In genomic region chr13:48233097-48233885, GRCh38 we compare ENCODE assay signal across 8 cellular contexts. TPM values are rescaled to one million over a fixed set of nuclear protein-coding genes. Genes with fewer than 3 reads are reported as not detected.
DNase-seq lines count a peak whose midpoint lies in the region; ATAC-seq and TF ChIP-seq lines count a peak whose summit lies in the region.

Gene ITM2B, plus strand, starts transcription at chr13:48233206. Its CDS starts 155 bp downstream, at chr13:48233361.

- peak within 1 kb of the TSS; percentile 97 to 99 (median 98) for H3K9ac ChIP-seq in subcutaneous abdominal adipose tissue (ENCODE audit: low read length in 5 of 5)

- CTCF ChIA-PET in CD8-positive, alpha-beta memory T cell (lab: Charles Lee), result interaction anchor here (0.7 to 2.7 kb wide), 22 partner anchors 8 to 536 kb away, joined by 3 to 46 read pairs (median 5); partner anchors contain the start of genes MED4 and NUDT15

- H3K36me3 Mint-ChIP-seq in CD8-positive, alpha-beta memory T cell, result peaks cover 4 to 46% (median 8%) of the 10 kb centered on the region in 3 donors
- H3K36me3 Mint-ChIP-seq in nephron progenitor cell (ENCODE audit: low read depth), result no peaks in the 10 kb centered on the region

- peak; percentile 61 to 79 (median 72) for DNase-seq in CD8-positive, alpha-beta memory T cell
- peak; percentile 13 for DNase-seq in HPDE6-E6E7 (ENCODE audit: extremely low spot score)
- DNase-seq in RPMI7951 (ENCODE audit: low read depth), result peak; percentile 65
- peak; percentile 61 for DNase-seq in activated effector memory CD4-positive, alpha-beta T cell treated with Interleukin-2 at 50 U/mL for 16 hours
- DNase-seq in fibroblast of the aortic adventitia (ENCODE audit: low read depth), result peak; percentile 66
- peak; percentile 77 for DNase-seq in nephron progenitor cell

- TF ChIP-seq CTCF in fibroblast of the aortic adventitia (IDR thresholded peaks at IDR 0.05; ENCODE audit: insufficient read depth, low read length) (no peak), nephron progenitor cell (IDR thresholded peaks at IDR 0.05) (no peak)

- H3K4me3 ChIP-seq in CD8-positive, alpha-beta memory T cell (ENCODE audit: low read length), result peak within 1 kb of the TSS; percentile 99
- H3K4me3 ChIP-seq in fibroblast of the aortic adventitia (ENCODE audit: low read depth, low read length) (peak within 1 kb of the TSS; percentile 98), subcutaneous abdominal adipose tissue (ENCODE audit: low read depth in 1 of 5, low read length in 5 of 5) (peak within 1 kb of the TSS; percentile 95 to 100 (median 99))

- H3K9me3 ChIP-seq in CD8-positive, alpha-beta memory T cell (ENCODE audit: low read length), result no peaks in the 10 kb centered on the region
- no peaks in the 10 kb centered on the region for H3K9me3 ChIP-seq in subcutaneous abdominal adipose tissue (ENCODE audit: control insufficient read depth in 5 of 5, low read length in 5 of 5)

- H3K4me1 Mint-ChIP-seq in CD8-positive, alpha-beta memory T cell, result peaks cover 47 to 62% (median 58%) of the 10 kb centered on the region in 3 donors
- H3K4me1 Mint-ChIP-seq in nephron progenitor cell, result peaks cover 60% of the 10 kb centered on the region

- peak; percentile 66 for ATAC-seq in GM19397 (IDR thresholded peaks at IDR 0.05; ENCODE audit: unreplicated experiment)

- H3K36me3 ChIP-seq in CD8-positive, alpha-beta memory T cell (ENCODE audit: insufficient read depth, low read length), result no peaks in the 10 kb centered on the region
- no peaks in the 10 kb centered on the region for H3K36me3 ChIP-seq in subcutaneous abdominal adipose tissue (ENCODE audit: control insufficient read depth in 5 of 5, insufficient read depth in 5 of 5, low read length in 5 of 5)

- peak within 1 kb of the TSS; percentile 95 to 100 (median 98) for H3K4me3 Mint-ChIP-seq in CD8-positive, alpha-beta memory T cell
- H3K4me3 Mint-ChIP-seq in nephron progenitor cell, result peak within 1 kb of the TSS; percentile 96

- H3K9me3 Mint-ChIP-seq in CD8-positive, alpha-beta memory T cell, result no peaks in the 10 kb centered on the region
- H3K9me3 Mint-ChIP-seq in nephron progenitor cell, result no peaks in the 10 kb centered on the region

- H3K4me1 ChIP-seq in CD8-positive, alpha-beta memory T cell (ENCODE audit: insufficient read depth, low read length), result peaks cover 44% of the 10 kb centered on the region
- peaks cover 6 to 53% (median 46%) of the 10 kb centered on the region in 5 donors for H3K4me1 ChIP-seq in subcutaneous abdominal adipose tissue (ENCODE audit: control insufficient read depth in 5 of 5, insufficient read depth in 5 of 5, low read length in 5 of 5)

- POLR2A ChIA-PET in CD8-positive, alpha-beta memory T cell (lab: Charles Lee), result interaction anchor here (1.0 to 3.6 kb wide), 12 partner anchors 9 to 262 kb away, joined by 3 to 44 read pairs (median 6); partner anchors contain the start of genes MED4 and NUDT15

- H3K27ac ChIP-seq in CD8-positive, alpha-beta memory T cell (ENCODE audit: low read depth, low read length), result peak within 1 kb of the TSS; percentile 92
- H3K27ac ChIP-seq in subcutaneous abdominal adipose tissue (ENCODE audit: low read depth, low read length), result peak within 1 kb of the TSS; percentile 99

- H3K27me3 ChIP-seq in CD8-positive, alpha-beta memory T cell (ENCODE audit: insufficient read depth, low read length, poor library complexity, severe bottlenecking), result no peaks in the 10 kb centered on the region
- H3K27me3 ChIP-seq in subcutaneous abdominal adipose tissue (ENCODE audit: control insufficient read depth in 5 of 5, insufficient read depth in 4 of 5, low read length in 5 of 5), result no peaks in the 10 kb centered on the region

- H3K27ac Mint-ChIP-seq in CD8-positive, alpha-beta memory T cell, result peak within 1 kb of the TSS; percentile 92 to 99 (median 99)
- H3K27ac Mint-ChIP-seq in nephron progenitor cell, result peak within 1 kb of the TSS; percentile 94

- peaks cover 0 to 2% of the 10 kb centered on the region in 2 donors for H3K27me3 Mint-ChIP-seq in CD8-positive, alpha-beta memory T cell
- peaks cover 4% of the 10 kb centered on the region for H3K27me3 Mint-ChIP-seq in nephron progenitor cell (ENCODE audit: low read depth, poor library complexity)

RNA-seq across cellular contexts. Expression of gene ITM2B, which starts in this region (rescaled TPM):
- total RNA-seq in CD8-positive, alpha-beta memory T cell, result 100 to 1,000 TPM; 122 to 127 TPM
- 1,289 TPM for polyA plus RNA-seq in CD8-positive, alpha-beta memory T cell
- 164 and 232 TPM in 2 replicates for total RNA-seq in RPMI7951 (2014; rRNA removed; shearing (Covaris generic))
- 414 and 429 TPM in 2 replicates for total RNA-seq in fibroblast of the aortic adventitia (ENCODE audit: low replicate concordance)

Comparison
In these comparisons a context has a peak if more than half of its experiments do, and no peak if none do; other contexts are left out.
1. Peak in every context shown above with its lines: DNase-seq, ATAC-seq, H3K4me3 ChIP-seq and H3K27ac ChIP-seq.
2. DNase-seq: peak in every context shown above with its lines; median percentile 77 in nephron progenitor cell; 72 in CD8-positive, alpha-beta memory T cell; 66 in fibroblast of the aortic adventitia; 65 in RPMI7951; 61 in activated effector memory CD4-positive, alpha-beta T cell treated with Interleukin-2 at 50 U/mL for 16 hours; 13 in HPDE6-E6E7.